In the genomic region with DNA sequence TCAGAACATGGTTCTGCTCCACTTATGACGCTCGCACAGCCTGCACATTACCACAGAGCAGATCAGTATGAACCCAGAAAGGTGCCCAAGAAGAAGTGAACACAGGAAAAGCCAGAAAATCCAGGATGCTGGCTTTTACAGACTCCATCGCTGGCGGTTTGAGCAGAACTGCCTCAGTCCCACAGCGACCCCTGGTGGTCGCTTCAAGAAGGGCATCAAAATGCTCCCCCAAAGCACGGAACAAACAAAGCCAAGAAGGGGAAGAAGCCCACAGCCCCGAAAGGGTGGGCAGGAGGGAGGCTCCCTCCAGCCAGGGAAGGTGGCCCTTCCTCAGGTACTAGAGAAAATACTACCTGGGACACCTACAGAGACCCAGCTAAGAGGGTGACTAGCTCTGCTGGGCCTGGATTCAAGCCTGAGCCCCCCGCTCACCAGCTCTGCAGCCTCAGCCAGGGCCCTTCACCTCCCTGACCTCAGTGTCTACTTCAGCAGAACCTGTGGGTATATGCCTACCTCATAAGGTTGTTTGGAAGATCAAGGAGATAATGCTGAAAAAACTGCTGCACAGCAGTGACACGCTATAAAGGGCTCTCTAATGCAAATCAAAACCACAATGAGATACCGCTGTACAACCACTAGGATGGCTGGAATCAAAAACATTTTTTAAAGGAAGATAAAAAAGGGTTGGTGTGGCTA, we compare ENCODE assay signal across 9 cellular contexts.
DNase-seq lines count a peak whose midpoint lies in the region; ATAC-seq and TF ChIP-seq lines count a peak whose summit lies in the region.
"Had no signal": no experiment of that assay in that cellular context is flagged by ENCODE, and none has a peak within 500 bp of the region (broad histone marks: within the 10 kb centered on the region; RNA-seq: fewer than 3 reads in every experiment).

No MANE protein-coding gene starts in this region.

- WGBS in spleen, 5 donors, result 81 to 89% (median 86%) methylated on average over 11 of the region's 11 CpGs

- H3K27me3 ChIP-seq in spleen (replicated peaks in 1 of 7), result no peaks in the 10 kb centered on the region
- H3K27me3 ChIP-seq: BLaER1 treated with 17β-estradiol and CSF1 and Interleukin-3, amounts not matched to agents 10 nM and 100 nM had no signal

- peaks cover 0 to 31% (median 24%) of the 10 kb centered on the region in 8 donors for H3K9me3 ChIP-seq in spleen

- no peak for TF ChIP-seq POLR2A in spleen (IDR thresholded peaks at IDR 0.05)

- intact Hi-C loops in spleen (cut with DNase I; ENCODE audit: low total_unique reads), result no loop called here

- H3K27ac ChIP-seq in spleen, result no peak overlapping the region
- H3K27ac ChIP-seq: BLaER1 treated with 17β-estradiol and CSF1 and Interleukin-3, amounts not matched to agents 10 nM and 100 nM had no signal

- ATAC-seq in GM18517 (IDR thresholded peaks at IDR 0.05; ENCODE audit: unreplicated experiment) (no peak), HG02610 (IDR thresholded peaks at IDR 0.05; ENCODE audit: unreplicated experiment) (no peak)

- no peak overlapping the region for H3K4me3 ChIP-seq in epithelial cell of esophagus (ENCODE audit: low read length)
- H3K4me3 ChIP-seq in spleen, result no peak overlapping the region

- peak; percentile 58 for DNase-seq in NCI-H82 (lab: John Stamatoyannopoulos, UW)
- no peak for DNase-seq in NCI-H82 treated with DMSO at 0.1 percent for 48 hours (lab: John Stamatoyannopoulos, UW; ENCODE audit: unreplicated experiment)
- peak; percentile 34 for DNase-seq in OCI-M1 (lab: John Stamatoyannopoulos, UW)
- DNase-seq in epithelial cell of esophagus (ENCODE audit: low read depth), result no peak
- DNase-seq in spleen, result no peak
- DNase-seq in SW 1271 (lab: John Stamatoyannopoulos, UW), result no peak

- TF ChIP-seq CTCF in epithelial cell of esophagus (IDR thresholded peaks at IDR 0.05; ENCODE audit: insufficient read depth, low read depth, low read length, missing control alignments) (peak; percentile 68), spleen (IDR thresholded peaks at IDR 0.05 in 8 of 11, conservative IDR thresholded peaks at IDR 0.05 in 3 of 11) (peak in 9 of 11 experiments; percentile 11 to 69 (median 53))

- peaks cover 13 to 29% (median 25%) of the 10 kb centered on the region in 6 donors for H3K4me1 ChIP-seq in spleen

- H3K36me3 ChIP-seq in spleen, result peaks cover 0 to 72% (median 49%) of the 10 kb centered on the region in 6 donors

Comparison
In these comparisons a context has a peak if more than half of its experiments do, and no peak if none do; other contexts are left out.
1. DNase-seq: peak in NCI-H82 (single experiment) and OCI-M1 (single experiment); none in NCI-H82 treated with DMSO at 0.1 percent for 48 hours (single experiment), epithelial cell of esophagus (single experiment), spleen (single experiment) and SW 1271 (0 of 2).